ENCODE assay signal across 13 cellular contexts in the genomic region with DNA sequence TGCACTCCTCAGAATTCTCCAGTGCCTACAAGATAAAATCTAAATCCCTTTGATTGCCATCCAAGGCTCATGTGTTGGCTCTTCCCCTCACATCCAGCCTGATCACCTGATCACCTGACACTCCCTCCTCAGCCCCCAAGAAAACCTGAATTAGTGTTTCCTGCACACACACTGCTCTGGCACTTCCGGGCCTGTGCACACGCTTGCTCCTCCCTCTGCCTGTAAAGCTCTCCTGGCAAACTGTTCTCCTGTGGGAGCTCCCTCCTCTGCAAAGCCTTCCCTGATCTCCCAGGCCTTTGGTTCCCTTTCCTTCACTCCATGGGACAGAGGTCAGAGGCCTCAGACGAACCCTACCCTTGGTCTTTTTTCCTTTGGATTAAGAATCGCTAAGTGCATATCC.
"Had no signal": no experiment of that assay in that cellular context is flagged by ENCODE, and none has a peak within 500 bp of the region (broad histone marks: within the 10 kb centered on the region; RNA-seq: fewer than 3 reads in every experiment).

No MANE protein-coding gene starts in this region.

- H3K36me3 Mint-ChIP-seq: activated naive CD8-positive, alpha-beta T cell had no signal

- H3K27me3 Mint-ChIP-seq: activated naive CD8-positive, alpha-beta T cell; naive thymus-derived CD4-positive, alpha-beta T cell; stimulated activated naive B cell treated with anti-CD40 and anti-IgM and Interleukin-4, amounts not matched to agents 10 μg/mL and 1 μg/mL and 100 μg/mL, for 72 hours had no signal

- H3K27me3 ChIP-seq: gastrocnemius medialis, right lobe of liver, tibial nerve had no signal

- H3K9me3 Mint-ChIP-seq: naive thymus-derived CD4-positive, alpha-beta T cell; stimulated activated naive B cell treated with anti-CD40 and anti-IgM and Interleukin-4, amounts not matched to agents 10 μg/mL and 1 μg/mL and 100 μg/mL, for 72 hours had no signal

- H3K4me3 Mint-ChIP-seq: activated naive CD8-positive, alpha-beta T cell; naive thymus-derived CD4-positive, alpha-beta T cell; stimulated activated naive B cell treated with anti-CD40 and anti-IgM and Interleukin-4, amounts not matched to agents 10 μg/mL and 1 μg/mL and 100 μg/mL, for 72 hours had no signal

- H3K4me1 ChIP-seq: gastrocnemius medialis, tibial nerve had no signal

- ATAC-seq: gastrocnemius medialis; naive thymus-derived CD4-positive, alpha-beta T cell; right lobe of liver; stimulated activated naive B cell treated with anti-CD40 and anti-IgM and Interleukin-4, amounts not matched to agents 10 μg/mL and 1 μg/mL and 100 μg/mL, for 72 hours had no signal

- DNase-seq: activated CD4-positive, alpha-beta T cell treated with anti-CD3 and anti-CD28 coated beads for 4 hours; activated effector memory CD4-positive, alpha-beta T cell treated with Interleukin-2 at 50 U/mL for 16 hours; activated T-cell treated with anti-CD3 and anti-CD28 coated beads for 4 hours; aorta; gastrocnemius medialis; kidney; naive thymus-derived CD4-positive, alpha-beta T cell; nucleus accumbens; right lobe of liver; stimulated activated naive B cell treated with anti-CD40 and anti-IgM and Interleukin-4, amounts not matched to agents 10 μg/mL and 1 μg/mL and 100 μg/mL, for 72 hours; T-helper 9 cell had no signal

- H3K36me3 ChIP-seq: gastrocnemius medialis, right lobe of liver, tibial nerve had no signal

- H3K4me3 ChIP-seq: gastrocnemius medialis, right lobe of liver, tibial nerve had no signal

- H3K27ac ChIP-seq: right lobe of liver, tibial nerve had no signal

- H3K27ac Mint-ChIP-seq: activated naive CD8-positive, alpha-beta T cell; stimulated activated naive B cell treated with anti-CD40 and anti-IgM and Interleukin-4, amounts not matched to agents 10 μg/mL and 1 μg/mL and 100 μg/mL, for 72 hours had no signal

- H3K9me3 ChIP-seq: gastrocnemius medialis, right lobe of liver, tibial nerve had no signal
